1 cellular context compared by ENCODE assay signal in genomic region chr12:57233357-57234232, GRCh38.
TF ChIP-seq lines count a peak whose summit lies in the region.

No MANE protein-coding gene starts in this region.

TF ChIP-seq in HepG2, 621 proteins besides CTCF, POLR2A, EP300 and RAD21 (continues in another document):
- TF ChIP-seq FLYWCH1 (CRISPR knock-in tag; IDR thresholded peaks at IDR 0.05), result no peak
- TF ChIP-seq HNF4A (CRISPR knock-in tag; IDR thresholded peaks at IDR 0.05), result 0 out of 2 replicates have a peak, but pooled peaks have one; percentile 14
- TF ChIP-seq MATR3 (CRISPR knock-in tag; IDR thresholded peaks at IDR 0.05), result no peak
- TF ChIP-seq, protein P1, sequence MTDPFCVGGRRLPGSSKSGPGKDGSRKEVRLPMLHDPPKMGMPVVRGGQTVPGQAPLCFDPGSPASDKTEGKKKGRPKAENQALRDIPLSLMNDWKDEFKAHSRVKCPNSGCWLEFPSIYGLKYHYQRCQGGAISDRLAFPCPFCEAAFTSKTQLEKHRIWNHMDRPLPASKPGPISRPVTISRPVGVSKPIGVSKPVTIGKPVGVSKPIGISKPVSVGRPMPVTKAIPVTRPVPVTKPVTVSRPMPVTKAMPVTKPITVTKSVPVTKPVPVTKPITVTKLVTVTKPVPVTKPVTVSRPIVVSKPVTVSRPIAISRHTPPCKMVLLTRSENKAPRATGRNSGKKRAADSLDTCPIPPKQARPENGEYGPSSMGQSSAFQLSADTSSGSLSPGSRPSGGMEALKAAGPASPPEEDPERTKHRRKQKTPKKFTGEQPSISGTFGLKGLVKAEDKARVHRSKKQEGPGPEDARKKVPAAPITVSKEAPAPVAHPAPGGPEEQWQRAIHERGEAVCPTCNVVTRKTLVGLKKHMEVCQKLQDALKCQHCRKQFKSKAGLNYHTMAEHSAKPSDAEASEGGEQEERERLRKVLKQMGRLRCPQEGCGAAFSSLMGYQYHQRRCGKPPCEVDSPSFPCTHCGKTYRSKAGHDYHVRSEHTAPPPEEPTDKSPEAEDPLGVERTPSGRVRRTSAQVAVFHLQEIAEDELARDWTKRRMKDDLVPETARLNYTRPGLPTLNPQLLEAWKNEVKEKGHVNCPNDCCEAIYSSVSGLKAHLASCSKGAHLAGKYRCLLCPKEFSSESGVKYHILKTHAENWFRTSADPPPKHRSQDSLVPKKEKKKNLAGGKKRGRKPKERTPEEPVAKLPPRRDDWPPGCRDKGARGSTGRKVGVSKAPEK (CRISPR knock-in tag; IDR thresholded peaks at IDR 0.05; ENCODE audit: borderline replicate concordance), result no peak
- TF ChIP-seq, protein P2, sequence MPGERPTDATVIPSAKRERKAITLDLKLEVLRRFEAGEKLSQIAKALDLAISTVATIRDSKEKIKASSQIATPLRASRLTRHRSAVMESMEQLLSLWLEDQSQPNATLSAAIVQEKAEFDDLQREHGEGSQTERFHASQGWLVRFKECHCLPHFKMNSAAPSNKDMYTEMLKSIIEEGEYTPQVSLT (CRISPR knock-in tag; IDR thresholded peaks at IDR 0.05; ENCODE audit: borderline replicate concordance, low read depth), result no peak
- TF ChIP-seq ZBTB14 (CRISPR knock-in tag; IDR thresholded peaks at IDR 0.05), result no peak
- TF ChIP-seq, protein P3, sequence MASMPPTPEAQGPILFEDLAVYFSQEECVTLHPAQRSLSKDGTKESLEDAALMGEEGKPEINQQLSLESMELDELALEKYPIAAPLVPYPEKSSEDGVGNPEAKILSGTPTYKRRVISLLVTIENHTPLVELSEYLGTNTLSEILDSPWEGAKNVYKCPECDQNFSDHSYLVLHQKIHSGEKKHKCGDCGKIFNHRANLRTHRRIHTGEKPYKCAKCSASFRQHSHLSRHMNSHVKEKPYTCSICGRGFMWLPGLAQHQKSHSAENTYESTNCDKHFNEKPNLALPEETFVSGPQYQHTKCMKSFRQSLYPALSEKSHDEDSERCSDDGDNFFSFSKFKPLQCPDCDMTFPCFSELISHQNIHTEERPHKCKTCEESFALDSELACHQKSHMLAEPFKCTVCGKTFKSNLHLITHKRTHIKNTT (CRISPR knock-in tag; IDR thresholded peaks at IDR 0.05), result no peak
- TF ChIP-seq ZNF232 (CRISPR knock-in tag; IDR thresholded peaks at IDR 0.05; ENCODE audit: borderline replicate concordance), result no peak
- TF ChIP-seq, protein P4, sequence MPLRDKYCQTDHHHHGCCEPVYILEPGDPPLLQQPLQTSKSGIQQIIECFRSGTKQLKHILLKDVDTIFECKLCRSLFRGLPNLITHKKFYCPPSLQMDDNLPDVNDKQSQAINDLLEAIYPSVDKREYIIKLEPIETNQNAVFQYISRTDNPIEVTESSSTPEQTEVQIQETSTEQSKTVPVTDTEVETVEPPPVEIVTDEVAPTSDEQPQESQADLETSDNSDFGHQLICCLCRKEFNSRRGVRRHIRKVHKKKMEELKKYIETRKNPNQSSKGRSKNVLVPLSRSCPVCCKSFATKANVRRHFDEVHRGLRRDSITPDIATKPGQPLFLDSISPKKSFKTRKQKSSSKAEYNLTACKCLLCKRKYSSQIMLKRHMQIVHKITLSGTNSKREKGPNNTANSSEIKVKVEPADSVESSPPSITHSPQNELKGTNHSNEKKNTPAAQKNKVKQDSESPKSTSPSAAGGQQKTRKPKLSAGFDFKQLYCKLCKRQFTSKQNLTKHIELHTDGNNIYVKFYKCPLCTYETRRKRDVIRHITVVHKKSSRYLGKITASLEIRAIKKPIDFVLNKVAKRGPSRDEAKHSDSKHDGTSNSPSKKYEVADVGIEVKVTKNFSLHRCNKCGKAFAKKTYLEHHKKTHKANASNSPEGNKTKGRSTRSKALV (CRISPR knock-in tag; IDR thresholded peaks at IDR 0.05), result no peak
- no peak for TF ChIP-seq KDM5A (IDR thresholded peaks at IDR 0.05; ENCODE audit: borderline replicate concordance, low read length)
- TF ChIP-seq ZSCAN22 (CRISPR knock-in tag; IDR thresholded peaks at IDR 0.05), result no peak
- TF ChIP-seq AGO2 (optimal IDR thresholded peaks at IDR 0.05; ENCODE audit: low read depth, low read length), result peak; percentile 63
- TF ChIP-seq, protein P5, sequence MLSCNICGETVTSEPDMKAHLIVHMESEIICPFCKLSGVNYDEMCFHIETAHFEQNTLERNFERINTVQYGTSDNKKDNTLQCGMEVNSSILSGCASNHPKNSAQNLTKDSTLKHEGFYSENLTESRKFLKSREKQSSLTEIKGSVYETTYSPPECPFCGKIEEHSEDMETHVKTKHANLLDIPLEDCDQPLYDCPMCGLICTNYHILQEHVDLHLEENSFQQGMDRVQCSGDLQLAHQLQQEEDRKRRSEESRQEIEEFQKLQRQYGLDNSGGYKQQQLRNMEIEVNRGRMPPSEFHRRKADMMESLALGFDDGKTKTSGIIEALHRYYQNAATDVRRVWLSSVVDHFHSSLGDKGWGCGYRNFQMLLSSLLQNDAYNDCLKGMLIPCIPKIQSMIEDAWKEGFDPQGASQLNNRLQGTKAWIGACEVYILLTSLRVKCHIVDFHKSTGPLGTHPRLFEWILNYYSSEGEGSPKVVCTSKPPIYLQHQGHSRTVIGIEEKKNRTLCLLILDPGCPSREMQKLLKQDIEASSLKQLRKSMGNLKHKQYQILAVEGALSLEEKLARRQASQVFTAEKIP (CRISPR knock-in tag; IDR thresholded peaks at IDR 0.05; ENCODE audit: borderline replicate concordance), result no peak
- TF ChIP-seq GABPB1 (CRISPR knock-in tag; IDR thresholded peaks at IDR 0.05), result peak; percentile 27
- TF ChIP-seq KLF11 (CRISPR knock-in tag; IDR thresholded peaks at IDR 0.05), result no peak
- no peak for TF ChIP-seq ZBTB21 (CRISPR knock-in tag; IDR thresholded peaks at IDR 0.05)
- TF ChIP-seq ZNF580 (CRISPR knock-in tag; IDR thresholded peaks at IDR 0.05; ENCODE audit: borderline replicate concordance, low read depth), result no peak
- TF ChIP-seq ARNT2 (CRISPR knock-in tag; IDR thresholded peaks at IDR 0.05; ENCODE audit: low read depth), result 0 out of 2 replicates have a peak, but pooled peaks have one; percentile 35
- TF ChIP-seq ZNF687 (CRISPR knock-in tag; IDR thresholded peaks at IDR 0.05), result peak; percentile 56
- TF ChIP-seq, protein P6, sequence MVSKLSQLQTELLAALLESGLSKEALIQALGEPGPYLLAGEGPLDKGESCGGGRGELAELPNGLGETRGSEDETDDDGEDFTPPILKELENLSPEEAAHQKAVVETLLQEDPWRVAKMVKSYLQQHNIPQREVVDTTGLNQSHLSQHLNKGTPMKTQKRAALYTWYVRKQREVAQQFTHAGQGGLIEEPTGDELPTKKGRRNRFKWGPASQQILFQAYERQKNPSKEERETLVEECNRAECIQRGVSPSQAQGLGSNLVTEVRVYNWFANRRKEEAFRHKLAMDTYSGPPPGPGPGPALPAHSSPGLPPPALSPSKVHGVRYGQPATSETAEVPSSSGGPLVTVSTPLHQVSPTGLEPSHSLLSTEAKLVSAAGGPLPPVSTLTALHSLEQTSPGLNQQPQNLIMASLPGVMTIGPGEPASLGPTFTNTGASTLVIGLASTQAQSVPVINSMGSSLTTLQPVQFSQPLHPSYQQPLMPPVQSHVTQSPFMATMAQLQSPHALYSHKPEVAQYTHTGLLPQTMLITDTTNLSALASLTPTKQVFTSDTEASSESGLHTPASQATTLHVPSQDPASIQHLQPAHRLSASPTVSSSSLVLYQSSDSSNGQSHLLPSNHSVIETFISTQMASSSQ (IDR thresholded peaks at IDR 0.05; ENCODE audit: low read depth), result no peak
- TF ChIP-seq, protein P6 (CRISPR knock-in tag; IDR thresholded peaks at IDR 0.05; ENCODE audit: borderline replicate concordance), result no peak
- TF ChIP-seq FOXK1 (CRISPR knock-in tag; IDR thresholded peaks at IDR 0.05; ENCODE audit: borderline replicate concordance, low read depth), result no peak
- TF ChIP-seq ATAD3A (CRISPR knock-in tag; IDR thresholded peaks at IDR 0.05), result no peak
- TF ChIP-seq HMG20B (CRISPR knock-in tag; conservative IDR thresholded peaks at IDR 0.05), result no peak
- peak; percentile 79 for TF ChIP-seq RBFOX2 (IDR thresholded peaks at IDR 0.05; ENCODE audit: low read depth, low read length)
- no peak for TF ChIP-seq ZNF224 (CRISPR knock-in tag; IDR thresholded peaks at IDR 0.05)
- TF ChIP-seq, protein P7, sequence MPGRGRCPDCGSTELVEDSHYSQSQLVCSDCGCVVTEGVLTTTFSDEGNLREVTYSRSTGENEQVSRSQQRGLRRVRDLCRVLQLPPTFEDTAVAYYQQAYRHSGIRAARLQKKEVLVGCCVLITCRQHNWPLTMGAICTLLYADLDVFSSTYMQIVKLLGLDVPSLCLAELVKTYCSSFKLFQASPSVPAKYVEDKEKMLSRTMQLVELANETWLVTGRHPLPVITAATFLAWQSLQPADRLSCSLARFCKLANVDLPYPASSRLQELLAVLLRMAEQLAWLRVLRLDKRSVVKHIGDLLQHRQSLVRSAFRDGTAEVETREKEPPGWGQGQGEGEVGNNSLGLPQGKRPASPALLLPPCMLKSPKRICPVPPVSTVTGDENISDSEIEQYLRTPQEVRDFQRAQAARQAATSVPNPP (CRISPR knock-in tag; IDR thresholded peaks at IDR 0.05), result no peak
- no peak; the same call in 1 of the 2 replicates for TF ChIP-seq SSRP1 (CRISPR knock-in tag; IDR thresholded peaks at IDR 0.05)
- TF ChIP-seq, protein P8, sequence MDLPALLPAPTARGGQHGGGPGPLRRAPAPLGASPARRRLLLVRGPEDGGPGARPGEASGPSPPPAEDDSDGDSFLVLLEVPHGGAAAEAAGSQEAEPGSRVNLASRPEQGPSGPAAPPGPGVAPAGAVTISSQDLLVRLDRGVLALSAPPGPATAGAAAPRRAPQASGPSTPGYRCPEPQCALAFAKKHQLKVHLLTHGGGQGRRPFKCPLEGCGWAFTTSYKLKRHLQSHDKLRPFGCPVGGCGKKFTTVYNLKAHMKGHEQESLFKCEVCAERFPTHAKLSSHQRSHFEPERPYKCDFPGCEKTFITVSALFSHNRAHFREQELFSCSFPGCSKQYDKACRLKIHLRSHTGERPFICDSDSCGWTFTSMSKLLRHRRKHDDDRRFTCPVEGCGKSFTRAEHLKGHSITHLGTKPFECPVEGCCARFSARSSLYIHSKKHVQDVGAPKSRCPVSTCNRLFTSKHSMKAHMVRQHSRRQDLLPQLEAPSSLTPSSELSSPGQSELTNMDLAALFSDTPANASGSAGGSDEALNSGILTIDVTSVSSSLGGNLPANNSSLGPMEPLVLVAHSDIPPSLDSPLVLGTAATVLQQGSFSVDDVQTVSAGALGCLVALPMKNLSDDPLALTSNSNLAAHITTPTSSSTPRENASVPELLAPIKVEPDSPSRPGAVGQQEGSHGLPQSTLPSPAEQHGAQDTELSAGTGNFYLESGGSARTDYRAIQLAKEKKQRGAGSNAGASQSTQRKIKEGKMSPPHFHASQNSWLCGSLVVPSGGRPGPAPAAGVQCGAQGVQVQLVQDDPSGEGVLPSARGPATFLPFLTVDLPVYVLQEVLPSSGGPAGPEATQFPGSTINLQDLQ (CRISPR knock-in tag; IDR thresholded peaks at IDR 0.05), result no peak
